In the genomic region with DNA sequence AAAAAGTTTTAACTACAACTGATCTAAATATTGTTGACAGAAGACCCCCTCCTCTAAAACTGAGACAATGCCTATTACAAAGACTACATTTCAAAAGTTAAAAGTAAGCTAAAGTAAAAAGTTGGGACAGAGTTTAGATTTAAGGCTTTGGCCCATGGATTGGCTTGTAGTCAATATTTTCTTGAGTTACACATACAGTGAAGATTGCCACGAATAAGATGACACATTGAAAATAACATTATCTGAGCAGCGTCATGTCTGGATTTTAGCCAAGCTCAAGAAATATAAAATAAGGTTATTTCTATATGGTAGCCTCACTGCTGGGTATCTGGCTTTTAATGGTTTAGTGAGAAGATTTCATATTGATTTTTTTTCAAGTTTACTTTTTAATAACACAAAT, we compare ENCODE assay signal across 25 cellular contexts.
"Had no signal": no experiment of that assay in that cellular context is flagged by ENCODE, and none has a peak within 500 bp of the region (broad histone marks: within the 10 kb centered on the region; RNA-seq: fewer than 3 reads in every experiment).

No MANE protein-coding gene starts in this region.

- H3K4me3 ChIP-seq: ascending aorta had no signal

- H3K4me1 Mint-ChIP-seq: activated naive CD8-positive, alpha-beta T cell treated with anti-CD3 and anti-CD28 coated beads, Interleukin-2, amount 50 U/mL, for 24 hours had no signal

- H3K27ac Mint-ChIP-seq: activated CD4-positive, alpha-beta memory T cell treated with anti-CD3 and anti-CD28 coated beads for 36 hours; activated CD4-positive, alpha-beta T cell treated with anti-CD3 and anti-CD28 coated beads, Interleukin-2, amount 10 ng/mL, durations not matched to agents 7 days and 5 days; activated naive CD4-positive, alpha-beta T cell treated with anti-CD3 and anti-CD28 coated beads, Interleukin-2, amount 50 U/mL, for 72 hours; activated naive CD8-positive, alpha-beta T cell treated with anti-CD3 and anti-CD28 coated beads, Interleukin-2, amount 50 U/mL, for 24 hours; brain; T-helper 1 cell treated with Interleukin-12 subunit alpha and Interleukin-12 subunit beta and Interleukin-4 antibody, amounts not matched to agents 30 μg/mL and 1 μg/mL, for 36 hours had no signal

- H3K27me3 ChIP-seq: ascending aorta had no signal

- ATAC-seq: activated naive CD4-positive, alpha-beta T cell treated with anti-CD3 and anti-CD28 coated beads, Interleukin-2, amount 50 U/mL, for 72 hours; activated naive CD8-positive, alpha-beta T cell treated with anti-CD3 and anti-CD28 coated beads, Interleukin-2, amount 50 U/mL, for 24 hours; activated T-cell treated with anti-CD3 and anti-CD28 coated beads, Interleukin-2, amount 50 U/mL, for 4 hours; PC-3 had no signal

- H3K4me3 Mint-ChIP-seq: activated CD4-positive, alpha-beta memory T cell treated with anti-CD3 and anti-CD28 coated beads for 36 hours; activated CD4-positive, alpha-beta T cell treated with anti-CD3 and anti-CD28 coated beads, Interleukin-2, amount 10 ng/mL, durations not matched to agents 7 days and 5 days; activated naive CD8-positive, alpha-beta T cell treated with anti-CD3 and anti-CD28 coated beads, Interleukin-2, amount 50 U/mL, for 24 hours; activated T-cell treated with anti-CD3 and anti-CD28 coated beads, Interleukin-2, amount 50 U/mL, for 4 hours; brain; T-helper 1 cell treated with Interleukin-12 subunit alpha and Interleukin-12 subunit beta and Interleukin-4 antibody, amounts not matched to agents 30 μg/mL and 1 μg/mL, for 36 hours had no signal

- H3K36me3 Mint-ChIP-seq: activated CD4-positive, alpha-beta memory T cell treated with anti-CD3 and anti-CD28 coated beads for 36 hours had no signal

- H3K27ac ChIP-seq: ascending aorta, KMS-11, VCaP had no signal

- DNase-seq: activated CD4-positive, alpha-beta memory T cell treated with anti-CD3 and anti-CD28 coated beads for 36 hours; activated CD4-positive, alpha-beta T cell treated with anti-CD3 and anti-CD28 coated beads, Interleukin-2, amount 10 ng/mL, durations not matched to agents 7 days and 5 days; activated CD4-positive, CD25-positive, alpha-beta regulatory T cell; activated CD8-positive, alpha-beta memory T cell treated with anti-CD3 and anti-CD28 coated beads for 24 hours; activated effector memory CD4-positive, alpha-beta T cell treated with anti-CD3 and anti-CD28 coated beads, Interleukin-2, amount 50 U/mL, for 16 hours; activated naive CD4-positive, alpha-beta T cell treated with Interleukin-2 at 50 U/mL for 16 hours; activated naive CD8-positive, alpha-beta T cell treated with anti-CD3 and anti-CD28 coated beads, Interleukin-2, amount 50 U/mL, for 24 hours; activated T-cell treated with anti-CD3 and anti-CD28 coated beads, Interleukin-2, amount 50 U/mL, for 4 hours; amniotic stem cell; NCI-H1092; NCI-H1436; NCI-H1694 treated with DMSO at 0.1 percent for 48 hours; NCI-H2081; NCI-H510A treated with DMSO at 0.1 percent for 48 hours; NCI-H69; NK-92 treated with Interleukin-12 subunit alpha and Interleukin-12 subunit beta, amount 100 ng/mL, for 24 hours; PC-3; SHP77; T-helper 9 cell had no signal

- H3K27me3 Mint-ChIP-seq: brain had no signal

- H3K4me2 ChIP-seq: KMS-11 had no signal

- H3K36me3 ChIP-seq: ascending aorta had no signal

- H3K9ac ChIP-seq: KMS-11 had no signal
